ENCODE assay signal across 26 cellular contexts in genomic region chr12:69726922-69727321, GRCh38. TPM values are rescaled to one million over a fixed set of nuclear protein-coding genes. Genes with fewer than 3 reads are reported as not detected.
"Had no signal": no experiment of that assay in that cellular context is flagged by ENCODE, and none has a peak within 500 bp of the region (broad histone marks: within the 10 kb centered on the region; RNA-seq: fewer than 3 reads in every experiment).

No MANE protein-coding gene starts in this region.

- H3K36me3 ChIP-seq: esophagus squamous epithelium, left lung, lower lobe of right lung, ovary, right lobe of liver, suprapubic skin, transverse colon, upper lobe of right lung, uterus had no signal

- H3K9me3 ChIP-seq: esophagus squamous epithelium, left lung, lower lobe of right lung, ovary, psoas muscle, right lobe of liver, suprapubic skin, transverse colon, upper lobe of right lung, uterus had no signal

- H3K4me3 ChIP-seq: coronary artery, esophagus squamous epithelium, left lung, lower lobe of right lung, ovary, psoas muscle, right lobe of liver, smooth muscle cell, suprapubic skin, transverse colon, upper lobe of right lung, uterus had no signal

- H3K4me3 Mint-ChIP-seq: natural killer cell; stimulated activated naive CD8-positive, alpha-beta T cell treated with anti-CD3 and anti-CD28 coated beads, Interleukin-15, amount 100 ng/mL, for 72 hours had no signal

- H3K27me3 ChIP-seq: left lung, ovary, right lobe of liver, suprapubic skin, transverse colon, upper lobe of right lung, uterus had no signal

- H3K36me3 Mint-ChIP-seq: natural killer cell had no signal

- DNase-seq: dermis blood vessel endothelial cell; effector memory CD4-positive, alpha-beta T cell; erythroblast; esophagus squamous epithelium; kidney; left lung; lower lobe of right lung; natural killer cell; occipital lobe; ovary; posterior cingulate gyrus; psoas muscle; right lobe of liver; stimulated activated CD4-positive, alpha-beta T cell treated with anti-CD3 and anti-CD28 coated beads, Interleukin-12 subunit alpha, Interleukin-12 subunit beta, amount 100 ng/mL, for 4 hours; stimulated activated CD4-positive, alpha-beta T cell treated with anti-CD3 and anti-CD28 coated beads, Interleukin-1b, Interleukin-23, amount 100 ng/mL, for 48 hours; stimulated activated CD4-positive, alpha-beta T cell treated with anti-CD3 and anti-CD28 coated beads, Interleukin-4, amount 100 ng/mL, for 1 hour; stimulated activated CD8-positive, alpha-beta memory T cell treated with anti-CD3 and anti-CD28 coated beads, Interleukin-4, amount 100 ng/mL, for 48 hours; stimulated activated naive CD4-positive, alpha-beta T cell; stimulated activated naive CD8-positive, alpha-beta T cell treated with anti-CD3 and anti-CD28 coated beads, Interleukin-15, amount 100 ng/mL, for 72 hours; transverse colon; upper lobe of right lung; uterus had no signal

- H3K4me2 ChIP-seq: smooth muscle cell had no signal

- H3K9me3 Mint-ChIP-seq: natural killer cell had no signal

- H3K27ac ChIP-seq: coronary artery, esophagus squamous epithelium, left lung, lower lobe of right lung, ovary, psoas muscle, right lobe of liver, suprapubic skin, transverse colon, upper lobe of right lung, uterus had no signal

- H3K4me1 Mint-ChIP-seq: natural killer cell; stimulated activated naive CD8-positive, alpha-beta T cell treated with anti-CD3 and anti-CD28 coated beads, Interleukin-15, amount 100 ng/mL, for 72 hours had no signal

- ATAC-seq: left lung; lower lobe of right lung; natural killer cell; psoas muscle; right lobe of liver; stimulated activated naive CD8-positive, alpha-beta T cell treated with anti-CD3 and anti-CD28 coated beads, Interleukin-15, amount 100 ng/mL, for 72 hours; upper lobe of right lung had no signal

- H3K27ac Mint-ChIP-seq: natural killer cell; stimulated activated naive CD8-positive, alpha-beta T cell treated with anti-CD3 and anti-CD28 coated beads, Interleukin-15, amount 100 ng/mL, for 72 hours had no signal

- H3K4me1 ChIP-seq: esophagus squamous epithelium, left lung, lower lobe of right lung, psoas muscle, right lobe of liver, suprapubic skin, transverse colon, upper lobe of right lung, uterus had no signal

RNA-seq across cellular contexts. Expression of gene BEST3, which starts 27.8 kb away (rescaled TPM):
- total RNA-seq: esophagus squamous epithelium, left lung, lower lobe of right lung, mesenteric fat pad, natural killer cell, ovary, right lobe of liver, transverse colon, upper lobe of right lung had no signal
- polyA plus RNA-seq: smooth muscle cell had no signal
